In the genomic region with DNA sequence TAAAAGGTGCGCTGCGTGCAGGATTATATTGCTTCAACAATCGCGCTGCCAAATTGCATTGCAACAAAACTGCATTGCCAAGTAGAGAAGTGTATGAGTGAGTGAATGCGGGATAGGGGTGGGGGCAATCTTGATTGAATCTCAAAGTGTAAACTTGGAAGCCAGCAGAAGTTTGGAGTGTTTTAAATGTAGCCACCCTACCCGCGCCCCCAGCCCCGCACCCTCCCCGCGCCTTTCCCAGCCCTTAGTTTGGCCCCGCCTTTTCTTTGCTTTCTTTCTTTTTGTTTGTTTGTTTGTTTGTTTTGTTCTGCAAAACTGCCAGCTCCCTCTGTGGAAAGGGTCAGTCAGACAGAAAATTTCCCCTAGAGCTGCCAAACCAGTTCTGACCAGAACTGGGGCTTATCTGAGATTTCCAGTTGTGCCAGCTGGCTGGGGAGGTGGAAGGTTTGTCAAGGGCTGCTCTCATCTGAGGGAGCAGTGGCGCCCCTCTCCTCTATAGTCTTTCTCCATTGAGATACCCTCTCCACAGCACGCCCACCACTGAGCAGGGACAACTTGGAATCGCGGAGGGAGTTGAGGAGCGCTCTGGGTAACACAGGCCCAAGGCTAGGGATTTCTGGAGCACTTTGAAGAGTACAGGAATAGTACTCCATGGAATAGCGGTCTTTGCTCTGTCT, we compare ENCODE assay signal across 8 cellular contexts. TPM values are rescaled to one million over a fixed set of nuclear protein-coding genes. Genes with fewer than 3 reads are reported as not detected.
DNase-seq lines count a peak whose midpoint lies in the region; FAIRE-seq and TF ChIP-seq lines count a peak whose summit lies in the region.

No MANE protein-coding gene starts in this region.

- peaks cover 0 to 4% (median 2%) of the 10 kb centered on the region in 4 experiments; a peak in 2 of 7 replicates for H3K4me1 ChIP-seq in H1 (replicated peaks in 1 of 4; ENCODE audit: control insufficient read depth in 3 of 4, insufficient read depth in 4 of 4, low read length in 3 of 4)

- peak overlapping the region; percentile 32 for H4K5ac ChIP-seq in H1 (ENCODE audit: insufficient read length, low read depth, low read length)

- no peaks in the 10 kb centered on the region for H3K9me3 ChIP-seq in H1 (ENCODE audit: insufficient read depth in 2 of 2, low read depth in 1 of 2, low read length in 1 of 2)

- peak overlapping the region; percentile 75 for H3K56ac ChIP-seq in H1 (replicated peaks; ENCODE audit: insufficient read length, low read depth, low read length)

- H3K4me3 ChIP-seq in H1 (ENCODE audit: extremely low read depth in 1 of 4, insufficient read depth in 2 of 4, low read depth in 3 of 4, low read length in 4 of 4), result peak overlapping the region; percentile 69 to 92 (median 79)

- peak overlapping the region; percentile 82 to 91 for H3K4me3 Mint-ChIP-seq in CD14-positive monocyte
- peak overlapping the region; percentile 97 to 99 (median 98) for H3K4me3 Mint-ChIP-seq in nephron

- CTCF ChIA-PET in H1 (lab: Charles Lee; ENCODE audit: partially characterized antibody), result no interaction called here

- 0 out of 2 replicates have a peak overlapping the region, but pooled peaks have one; percentile 50 for H2BK12ac ChIP-seq in H1 (ENCODE audit: low read depth, low read length)

- intact Hi-C loops in CD14-positive monocyte (cut with micrococcal nuclease), result no loop called here

- H2AK5ac ChIP-seq in H1 (ENCODE audit: low read depth, low read length), result no peak overlapping the region

- H2BK20ac ChIP-seq in H1 (ENCODE audit: low read length), result no peak overlapping the region

- H2AFZ ChIP-seq in H1 (ENCODE audit: low read length), result peak overlapping the region; percentile 98

- H3K27ac Mint-ChIP-seq in CD14-positive monocyte (no peak overlapping the region), nephron (peak overlapping the region; percentile 96 to 99 (median 96))

- H3K23me2 ChIP-seq in H1 (ENCODE audit: low read depth, low read length), result peaks cover 12% of the 10 kb centered on the region; the same call in 1 of the 2 replicates

- H3K79me2 ChIP-seq in H1 (ENCODE audit: control insufficient read depth in 1 of 2, insufficient read depth in 2 of 2, low read length in 2 of 2), result 0 out of 4 replicates have a peak, but pooled peaks cover 0 to 3% of the 10 kb centered on the region in 2 experiments

- H4K8ac ChIP-seq in H1 (ENCODE audit: extremely low read depth, insufficient read depth, low read length), result no peak overlapping the region; the same call in 1 of the 2 replicates

- POLR2A ChIA-PET in H1 (lab: Charles Lee; ENCODE audit: partially characterized antibody), result no interaction called here

- H3K23ac ChIP-seq in H1 (ENCODE audit: insufficient read length), result no peak overlapping the region

- H3K4ac ChIP-seq in H1 (replicated peaks; ENCODE audit: insufficient read length, low read depth, low read length), result no peak overlapping the region

- no peak for TF ChIP-seq POLR2A in H1 (IDR thresholded peaks at IDR 0.05; ENCODE audit: control extremely low read depth in 1 of 2, low read depth in 2 of 2, low read length in 2 of 2)

- H3K4me1 Mint-ChIP-seq in CD14-positive monocyte (peaks cover 31% of the 10 kb centered on the region), nephron (peaks cover 36% of the 10 kb centered on the region)

- H3K36me3 Mint-ChIP-seq in CD14-positive monocyte (peaks cover 0 to 1% of the 10 kb centered on the region in 2 donors), nephron (ENCODE audit: low read depth) (peaks cover 13% of the 10 kb centered on the region)

- H2BK120ac ChIP-seq in H1 (replicated peaks; ENCODE audit: low read depth, low read length), result peak overlapping the region; percentile 30

- no peak overlapping the region for H3K14ac ChIP-seq in H1 (ENCODE audit: insufficient read length)

- 13% methylated on average over 11 of the region's 17 CpGs; no CpG with 5 or more reads in 1 of the 2 experiments for WGBS in H1 (ENCODE audit: extremely low coverage in 1 of 2, insufficient coverage in 1 of 2, insufficient read length in 1 of 2, insufficient replicate concordance in 2 of 2, low coverage in 1 of 2, low lambda C conversion rate in 2 of 2, missing lambda C conversion rate in 1 of 2), 2 experiments

- H3K27ac ChIP-seq in H1 (ENCODE audit: low read depth, low read length), result no peak overlapping the region

- peaks cover 0 to 2% (median 0%) of the 10 kb centered on the region in 7 donors for H3K9me3 Mint-ChIP-seq in CD14-positive monocyte
- no peaks in the 10 kb centered on the region for H3K9me3 Mint-ChIP-seq in nephron

- no peak overlapping the region for H2BK5ac ChIP-seq in H1 (ENCODE audit: low read depth, low read length)

- H4K91ac ChIP-seq in H1 (replicated peaks; ENCODE audit: insufficient read length, low read length), result peak overlapping the region; percentile 85

- no peak overlapping the region; the same call in 1 of the 2 replicates for H2BK15ac ChIP-seq in H1 (ENCODE audit: low read length)

- no peak for DNase-seq in CD14-positive monocyte (ENCODE audit: low spot score)
- peak; percentile 34 for DNase-seq in NCI-H2029 (lab: John Stamatoyannopoulos, UW)
- peak in 1 of 2 experiments; percentile 46 for DNase-seq in H1 (ENCODE audit: low read depth in 1 of 2, low spot score in 2 of 2)
- DNase-seq in SHP77 (lab: John Stamatoyannopoulos, UW), result no peak
- DNase-seq in ACHN, result no peak
- no peak for DNase-seq in putamen (ENCODE audit: low spot score)
- DNase-seq in NOMO-1 (lab: John Stamatoyannopoulos, UW; ENCODE audit: unreplicated experiment in 2 of 2), result no peak

- no peak for TF ChIP-seq RAD21 in H1 (IDR thresholded peaks at IDR 0.05 in 1 of 2, conservative IDR thresholded peaks at IDR 0.05 in 1 of 2; ENCODE audit: low read depth in 2 of 2, low read length in 2 of 2)

- no peak for TF ChIP-seq CTCF in CD14-positive monocyte (IDR thresholded peaks at IDR 0.05)
- no peak for TF ChIP-seq CTCF in H1 (IDR thresholded peaks at IDR 0.05; ENCODE audit: control extremely low read depth in 1 of 3, insufficient read depth in 1 of 3, low read depth in 1 of 3, low read length in 3 of 3)
- no peak for TF ChIP-seq CTCF in nephron (IDR thresholded peaks at IDR 0.05; ENCODE audit: unreplicated experiment in 3 of 3)

- no peak for FAIRE-seq in H1 (lab: Jason Lieb, UNC)

- H3K9ac ChIP-seq in H1 (replicated peaks in 1 of 4; ENCODE audit: extremely low read depth in 1 of 4, low read depth in 3 of 4, low read length in 3 of 4), result peak overlapping the region in 3 of 4 experiments; percentile 24 to 85 (median 44); a peak in 4 of 7 replicates

- no peaks in the 10 kb centered on the region for H3K36me3 ChIP-seq in H1 (ENCODE audit: control insufficient read depth in 2 of 4, insufficient read depth in 4 of 4, low read length in 3 of 4)

- H3K4me2 ChIP-seq in H1 (ENCODE audit: insufficient read depth in 1 of 2, low read depth in 2 of 2, low read length in 2 of 2), result peak overlapping the region; percentile 73 to 98

- H4K20me1 ChIP-seq in H1 (replicated peaks in 1 of 2; ENCODE audit: control insufficient read depth in 1 of 2, insufficient read depth in 2 of 2, low read length in 2 of 2), result no peaks in the 10 kb centered on the region

- peaks cover 9 to 19% (median 11%) of the 10 kb centered on the region in 3 donors for H3K27me3 Mint-ChIP-seq in CD14-positive monocyte (ENCODE audit: low read depth in 3 of 3)
- peaks cover 15% of the 10 kb centered on the region for H3K27me3 Mint-ChIP-seq in nephron (ENCODE audit: low read depth)

- 0 out of 2 replicates have a peak, but pooled peaks cover 2% of the 10 kb centered on the region for H3K79me1 ChIP-seq in H1 (ENCODE audit: low read depth, low read length)

- H3K27me3 ChIP-seq in H1 (replicated peaks in 1 of 4; ENCODE audit: control insufficient read depth in 3 of 4, extremely low read depth in 1 of 4, insufficient read depth in 3 of 4, low read length in 3 of 4), result no peaks in the 10 kb centered on the region

- TF ChIP-seq EP300 in H1 (IDR thresholded peaks at IDR 0.05; ENCODE audit: borderline replicate concordance in 1 of 2, low read depth in 2 of 2, low read length in 2 of 2), result no peak

- in situ Hi-C loops in ACHN (cut with HindIII; ENCODE audit: low pct_ligation_motif_present, low pct_unique_long_range_greater_than_20kb, low sequenced_read_pairs), result no loop called here

- H3K18ac ChIP-seq in H1 (ENCODE audit: extremely low read depth, low read length), result peak overlapping the region; percentile 26; the same call in 1 of the 2 replicates

TF ChIP-seq in H1, 55 proteins besides CTCF, POLR2A, EP300 and RAD21 (continues in another document):
- TF ChIP-seq ASH2L (IDR thresholded peaks at IDR 0.05; ENCODE audit: low read length) (peak; percentile 52), KDM4A (IDR thresholded peaks at IDR 0.05; ENCODE audit: low read depth, low read length, severe bottlenecking) (peak; percentile 31), SIRT6 (IDR thresholded peaks at IDR 0.05; ENCODE audit: low read length) (no peak), JUND (IDR thresholded peaks at IDR 0.05; ENCODE audit: low read length) (no peak), TAF1 (IDR thresholded peaks at IDR 0.05; ENCODE audit: low read depth, low read length) (peak; percentile 42; the same call in 1 of the 2 replicates), SIN3A (conservative IDR thresholded peaks at IDR 0.05 in 1 of 2, IDR thresholded peaks at IDR 0.05 in 1 of 2; ENCODE audit: low read depth in 1 of 2, low read length in 2 of 2) (no peak), BCL11A (IDR thresholded peaks at IDR 0.05; ENCODE audit: low read depth in 2 of 2, low read length in 2 of 2) (no peak), TBP (IDR thresholded peaks at IDR 0.05; ENCODE audit: low read depth, low read length) (no peak), EZH2 (IDR thresholded peaks at IDR 0.05; ENCODE audit: low read depth, low read length, severe bottlenecking) (no peak)
- TF ChIP-seq, protein P1, sequence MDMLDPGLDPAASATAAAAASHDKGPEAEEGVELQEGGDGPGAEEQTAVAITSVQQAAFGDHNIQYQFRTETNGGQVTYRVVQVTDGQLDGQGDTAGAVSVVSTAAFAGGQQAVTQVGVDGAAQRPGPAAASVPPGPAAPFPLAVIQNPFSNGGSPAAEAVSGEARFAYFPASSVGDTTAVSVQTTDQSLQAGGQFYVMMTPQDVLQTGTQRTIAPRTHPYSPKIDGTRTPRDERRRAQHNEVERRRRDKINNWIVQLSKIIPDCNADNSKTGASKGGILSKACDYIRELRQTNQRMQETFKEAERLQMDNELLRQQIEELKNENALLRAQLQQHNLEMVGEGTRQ (IDR thresholded peaks at IDR 0.05; ENCODE audit: low read length), result no peak

RNA-seq across cellular contexts. Expression of a gene that starts 0.7 kb away (rescaled TPM):
- polyA plus RNA-seq in CD14-positive monocyte (not detected), H1 (2011; rRNA removed) (3.4 and 3.8 TPM in 2 replicates)
- total RNA-seq in H1 (2021; fragmentation: NEBNext Ultra II Directional; extraction: Animal tissue kit (Norgen Biotek cat#: 25700)), result 6.5 and 7.5 TPM in 2 replicates
- 5.4 TPM for polyA plus RNA-seq in H1 (2011; cell fraction: cytosol; rRNA removed)
- polyA plus RNA-seq in H1 (2011; cell fraction: nucleus; rRNA removed), result 4.7 TPM
- 3.4 to 5.5 TPM (median 5.0 TPM) in 4 replicates for polyA plus RNA-seq in H1 (2012, experiment 1 of 2)
- 4.1 TPM for polyA plus RNA-seq in H1 (2012, experiment 2 of 2)
- polyA plus RNA-seq in H1 (2013, experiment 1 of 2), result 8.8 TPM
- polyA plus RNA-seq in H1 (2013, experiment 2 of 2), result 8.7 TPM
- 1.6 TPM in 2 replicates for polyA minus RNA-seq in H1 (2011; rRNA and poly(A)+ RNA removed)
- 2.0 TPM for polyA minus RNA-seq in H1 (2011; cell fraction: cytosol; rRNA and poly(A)+ RNA removed)
- 9.9 TPM for polyA minus RNA-seq in H1 (2011; cell fraction: nucleus; rRNA and poly(A)+ RNA removed)

Comparison
In these comparisons a context has a peak if more than half of its experiments do, and no peak if none do; other contexts are left out.
1. H3K27ac Mint-ChIP-seq: peak in nephron (3 of 3); none in CD14-positive monocyte (0 of 7).